Comparison of ENCODE assay signal across 8 cellular contexts in genomic region chr7:87344446-87344845, GRCh38. TPM values are rescaled to one million over a fixed set of nuclear protein-coding genes. Genes with fewer than 3 reads are reported as not detected.
A peak's percentile ranks its signal among the peaks of the same experiment; 100 is the strongest.
DNase-seq lines count a peak whose midpoint lies in the region; ATAC-seq, FAIRE-seq and TF ChIP-seq lines count a peak whose summit lies in the region.

No MANE protein-coding gene starts in this region.

- no peaks in the 10 kb centered on the region for H3K9me2 ChIP-seq in PC-3 (replicated peaks; ENCODE audit: low read length)

- peak overlapping the region; percentile 99 for H2AFZ ChIP-seq in PC-3 (ENCODE audit: low read length)

- peaks cover 16% of the 10 kb centered on the region for H3K36me3 Mint-ChIP-seq in Calu3 (ENCODE audit: insufficient read depth, unreplicated experiment)

- no peaks in the 10 kb centered on the region for H3K27me3 Mint-ChIP-seq in Calu3 (ENCODE audit: unreplicated experiment)

- H3K4me2 ChIP-seq in PC-3 (ENCODE audit: low read length) = peak overlapping the region; percentile 95

- 0 out of 2 replicates have a peak, but pooled peaks have one; percentile 6 for ATAC-seq in PC-3
- ATAC-seq in pancreas = no peak
- no peak for ATAC-seq in GM21529 (IDR thresholded peaks at IDR 0.05; ENCODE audit: unreplicated experiment)
- ATAC-seq in GM19467 (IDR thresholded peaks at IDR 0.05; ENCODE audit: unreplicated experiment) = no peak

- CTCF ChIA-PET in Calu3 (lab: Charles Lee) = no interaction called here
- CTCF ChIA-PET in PC-3 (lab: Charles Lee) = no interaction called here

- FAIRE-seq in pancreas (lab: Jason Lieb, UNC) = no peak

- DNase-seq in Calu3 (no peak), PC-3 (no peak), pancreas (no peak), NCI-H146 treated with DMSO at 0.1 percent for 48 hours (lab: John Stamatoyannopoulos, UW; ENCODE audit: unreplicated experiment) (no peak), activated gamma-delta T cell treated with Interleukin-2 at 50 U/mL for 16 hours (no peak)

- POLR2A ChIA-PET in PC-3 (lab: Charles Lee; ENCODE audit: unreplicated experiment) = interaction anchor here (0.6 kb wide), 1 partner anchor 19 kb away, joined by 3 read pairs; no protein-coding TSS in a partner anchor

- H3K4me3 Mint-ChIP-seq in Calu3 (ENCODE audit: low read depth, unreplicated experiment) = peak overlapping the region; percentile 92

- H3K27ac ChIP-seq in PC-3 (ENCODE audit: low read length) = no peak overlapping the region; the same call in 1 of the 2 replicates
- H3K27ac ChIP-seq in pancreas = peak overlapping the region in 3 of 4 donors; percentile 65 to 79 (median 73)

- H3K4me1 ChIP-seq in PC-3 (ENCODE audit: insufficient read depth, low read length) (peaks cover 27% of the 10 kb centered on the region; the same call in 1 of the 2 replicates), endocrine pancreas (ENCODE audit: control insufficient read depth, insufficient read depth, low read length) (peaks cover 33% of the 10 kb centered on the region), pancreas (peaks cover 0 to 7% (median 5%) of the 10 kb centered on the region in 3 donors)

- no peak for TF ChIP-seq CTCF in Calu3 (IDR thresholded peaks at IDR 0.05; ENCODE audit: unreplicated experiment)
- no peak for TF ChIP-seq CTCF in PC-3 (conservative IDR thresholded peaks at IDR 0.05; ENCODE audit: low read depth, low read length)
- no peak for TF ChIP-seq CTCF in pancreas (IDR thresholded peaks at IDR 0.05)

- peak overlapping the region; percentile 66; the same call in 1 of the 2 replicates for H3K9ac ChIP-seq in PC-3 (ENCODE audit: low read length)
- no peak overlapping the region for H3K9ac ChIP-seq in endocrine pancreas (ENCODE audit: control insufficient read depth, insufficient read depth, low read length)

- no peaks in the 10 kb centered on the region for H4K20me1 ChIP-seq in PC-3 (ENCODE audit: low read length)

- H3F3A ChIP-seq in PC-3 (ENCODE audit: low read length, unreplicated experiment) = no peaks in the 10 kb centered on the region

- WGBS in pancreas, 2 donors = 20 to 32% methylated on average over 2 of the region's 2 CpGs

- intact Hi-C loops in Calu3 (cut with micrococcal nuclease; ENCODE audit: unreplicated experiment) = no loop called here
- intact Hi-C loops in PC-3 (cut with micrococcal nuclease) = loop anchor here (2.0 kb wide), 2 partner anchors 14 to 54 kb away; no protein-coding TSS in a partner anchor
- intact Hi-C loops in pancreas (cut with DNase I) = no loop called here

- H3K9me3 ChIP-seq in PC-3 (ENCODE audit: low read length) = no peaks in the 10 kb centered on the region
- no peaks in the 10 kb centered on the region for H3K9me3 ChIP-seq in endocrine pancreas (ENCODE audit: control insufficient read depth, low read length)
- no peaks in the 10 kb centered on the region for H3K9me3 ChIP-seq in pancreas

- BruUV-seq in Calu3 (replicated peaks; lab: Mats Ljungman, UMichigan) = no TSS peak
- no TSS peak for BruUV-seq in PC-3 (replicated peaks; lab: Mats Ljungman, UMichigan)

- no peak overlapping the region for H3K27ac Mint-ChIP-seq in Calu3 (ENCODE audit: unreplicated experiment)

- H3K4me3 ChIP-seq in PC-3 (ENCODE audit: low read length) (peak overlapping the region; percentile 84), endocrine pancreas (ENCODE audit: control insufficient read depth, insufficient read depth, low read length) (peak overlapping the region; percentile 84), pancreas (peak overlapping the region in 2 of 4 donors; percentile 68 to 70)

- 0 out of 2 replicates have a peak, but pooled peaks cover 7% of the 10 kb centered on the region for H3K79me2 ChIP-seq in PC-3 (ENCODE audit: low read length)

- peaks cover 4% of the 10 kb centered on the region; the same call in 1 of the 2 replicates for H3K36me3 ChIP-seq in PC-3 (ENCODE audit: low read depth, low read length)
- no peaks in the 10 kb centered on the region for H3K36me3 ChIP-seq in endocrine pancreas (ENCODE audit: control insufficient read depth, insufficient read depth, low read length)
- H3K36me3 ChIP-seq in pancreas = peaks cover 0 to 17% (median 2%) of the 10 kb centered on the region in 3 donors

- H3K4me1 Mint-ChIP-seq in Calu3 (ENCODE audit: low read depth, unreplicated experiment) = peaks cover 8% of the 10 kb centered on the region

- no peaks in the 10 kb centered on the region for H3K9me3 Mint-ChIP-seq in Calu3 (ENCODE audit: low read depth, unreplicated experiment)

- H3K27me3 ChIP-seq in PC-3 (ENCODE audit: low read length) (no peaks in the 10 kb centered on the region), endocrine pancreas (ENCODE audit: control insufficient read depth, insufficient read depth, low read length) (no peaks in the 10 kb centered on the region), pancreas (no peaks in the 10 kb centered on the region)

RNA-seq across cellular contexts. Expression of gene CROT, which starts 1.0 kb away (rescaled TPM):
- total RNA-seq in Calu3 (2022) = 7.3 and 9.1 TPM in 2 replicates
- total RNA-seq in PC-3 (2014; rRNA removed) = 6.9 and 7.7 TPM in 2 replicates
- 1 to 10 TPM; 2.2 to 6.4 (median 4.8) TPM for total RNA-seq in pancreas
- polyA plus RNA-seq in pancreas = 1 to 10 TPM; 3.0 to 7.4 TPM
